8 cellular contexts compared by ENCODE assay signal in genomic region chr20:1466211-1467081, GRCh38. TPM values are rescaled to one million over a fixed set of nuclear protein-coding genes. Genes with fewer than 3 reads are reported as not detected.
DNase-seq lines count a peak whose midpoint lies in the region; ATAC-seq and TF ChIP-seq lines count a peak whose summit lies in the region.

TSS of gene NSFL1C (minus strand) at chr20:1466849. CDS start at chr20:1466824, 25 bp downstream.

- peak within 1 kb of the TSS; percentile 92 for H2BK120ac ChIP-seq in trophoblast cell (ENCODE audit: insufficient read depth, low read length, poor library complexity)

- H3K14ac ChIP-seq in trophoblast cell (ENCODE audit: low read length) = peak within 1 kb of the TSS; percentile 95

- peak within 1 kb of the TSS; percentile 96 for H2AK5ac ChIP-seq in trophoblast cell (ENCODE audit: low read length)

- H4K20me1 ChIP-seq in SU-DHL-6 (ENCODE audit: low read depth, low read length) = no peaks in the 10 kb centered on the region

- H3K18ac ChIP-seq in trophoblast cell (ENCODE audit: low read length) = peak within 1 kb of the TSS; percentile 97

- peak within 1 kb of the TSS; percentile 98 for H4K8ac ChIP-seq in trophoblast cell (ENCODE audit: low read depth, low read length)

- H3K4ac ChIP-seq in trophoblast cell (ENCODE audit: low read depth, low read length) = peak within 1 kb of the TSS; percentile 87

- peaks cover 41% of the 10 kb centered on the region for H3K79me2 ChIP-seq in SU-DHL-6 (ENCODE audit: insufficient read depth, low read length)
- H3K79me2 ChIP-seq in trophoblast cell (ENCODE audit: control insufficient read depth, insufficient read depth, low read length, poor library complexity) = peaks cover 4% of the 10 kb centered on the region

- DNase-seq in NCI-H128 (lab: John Stamatoyannopoulos, UW; ENCODE audit: unreplicated experiment) (peak; percentile 80), cardiac muscle cell (ENCODE audit: low read depth in 1 of 2, low spot score in 1 of 2) (peak; percentile 96 to 97), trophoblast cell (peak; percentile 94 to 98), transverse colon (peak; percentile 97)
- peak; percentile 96 for DNase-seq in activated naive CD8-positive, alpha-beta T cell treated with anti-CD3 and anti-CD28 coated beads, Interleukin-2, amount 50 U/mL, for 16 hours (ENCODE audit: low read depth, low spot score)

- peak within 1 kb of the TSS; percentile 77 for H2BK5ac ChIP-seq in trophoblast cell (ENCODE audit: low read depth, low read length, poor library complexity)

- intact Hi-C loops in transverse colon (cut with DNase I; ENCODE audit: low total_unique reads) = loop anchor here (10.0 kb wide), 1 partner anchor 152 kb away; no protein-coding TSS in a partner anchor

- peak within 1 kb of the TSS; percentile 89 for H3K9ac ChIP-seq in SU-DHL-6 (ENCODE audit: low read length)
- peak within 1 kb of the TSS; percentile 52 for H3K9ac ChIP-seq in trophoblast cell (ENCODE audit: low read length)

- H3K27ac ChIP-seq in SU-DHL-6 (ENCODE audit: low read depth, low read length) (peak within 1 kb of the TSS; percentile 48; the same call in 1 of the 2 replicates), cardiac muscle cell (peak within 1 kb of the TSS; percentile 90), trophoblast cell (ENCODE audit: low read depth, low read length) (peak within 1 kb of the TSS; percentile 47), transverse colon (peak within 1 kb of the TSS; percentile 89 to 95 (median 92))

- H3K27me3 ChIP-seq in SU-DHL-6 (ENCODE audit: low read length) (no peaks in the 10 kb centered on the region), cardiac muscle cell (no peaks in the 10 kb centered on the region), trophoblast cell (ENCODE audit: insufficient read depth, low read length) (no peaks in the 10 kb centered on the region), transverse colon (no peaks in the 10 kb centered on the region)

- H3K4me3 ChIP-seq in SU-DHL-6 (ENCODE audit: insufficient read depth, low read length, poor library complexity, severe bottlenecking) (peak within 1 kb of the TSS; percentile 95), cardiac muscle cell (peak within 1 kb of the TSS; percentile 79), trophoblast cell (ENCODE audit: low read depth, low read length) (peak within 1 kb of the TSS; percentile 90), transverse colon (peak within 1 kb of the TSS; percentile 69 to 98 (median 88))

- H3K4me1 ChIP-seq in cardiac muscle cell (ENCODE audit: low read depth) = peaks cover 3% of the 10 kb centered on the region
- peaks cover 0 to 4% of the 10 kb centered on the region in 2 experiments for H3K4me1 ChIP-seq in trophoblast cell (ENCODE audit: control insufficient read depth in 1 of 2, insufficient read depth in 2 of 2, low read length in 2 of 2)
- peaks cover 11 to 61% (median 32%) of the 10 kb centered on the region in 4 donors for H3K4me1 ChIP-seq in transverse colon

- H3K23ac ChIP-seq in trophoblast cell (ENCODE audit: low read length) = no peak within 1 kb of the TSS

- no peak for TF ChIP-seq EP300 in transverse colon (IDR thresholded peaks at IDR 0.05; ENCODE audit: low read depth)

- H4K12ac ChIP-seq in trophoblast cell (ENCODE audit: low read depth, low read length) = peak within 1 kb of the TSS; percentile 93

- no peaks in the 10 kb centered on the region for H3F3A ChIP-seq in SU-DHL-6 (ENCODE audit: insufficient read depth)

- WGBS in trophoblast cell (ENCODE audit: extremely low coverage, insufficient coverage, insufficient read length) = no CpG with 5 or more reads among the region's 104 CpGs
- WGBS in transverse colon (ENCODE audit: low coverage in 1 of 2), 2 donors = 0% methylated on average over 91 of the region's 104 CpGs; no CpG with 5 or more reads in 1 of the 2 donors

- peak within 1 kb of the TSS; percentile 98 for H2AFZ ChIP-seq in SU-DHL-6 (ENCODE audit: low read depth, low read length, severe bottlenecking)
- peak within 1 kb of the TSS; percentile 94 for H2AFZ ChIP-seq in trophoblast cell (ENCODE audit: insufficient read depth, low read length, poor library complexity)

- H3K9me2 ChIP-seq in SU-DHL-6 (replicated peaks; ENCODE audit: insufficient read depth, low read length) = no peaks in the 10 kb centered on the region

- H3K9me3 ChIP-seq in SU-DHL-6 (ENCODE audit: insufficient read depth, low read length) = no peaks in the 10 kb centered on the region
- H3K9me3 ChIP-seq in cardiac muscle cell (ENCODE audit: low read depth) = no peaks in the 10 kb centered on the region
- no peaks in the 10 kb centered on the region for H3K9me3 ChIP-seq in trophoblast cell (ENCODE audit: insufficient read depth, low read depth, low read length)
- no peaks in the 10 kb centered on the region for H3K9me3 ChIP-seq in transverse colon

- H3K36me3 ChIP-seq in SU-DHL-6 (ENCODE audit: low read length) (no peaks in the 10 kb centered on the region), cardiac muscle cell (no peaks in the 10 kb centered on the region), trophoblast cell (ENCODE audit: control insufficient read depth in 1 of 2, insufficient read depth in 2 of 2, low read length in 2 of 2) (peaks cover 5 to 9% of the 10 kb centered on the region in 2 experiments), transverse colon (no peaks in the 10 kb centered on the region)

- H3K79me1 ChIP-seq in trophoblast cell (ENCODE audit: low read length) = peaks cover 4% of the 10 kb centered on the region

- ATAC-seq in HG02678 (IDR thresholded peaks at IDR 0.05; ENCODE audit: unreplicated experiment) = peak; percentile 87

- peak within 1 kb of the TSS; percentile 94 for H4K91ac ChIP-seq in trophoblast cell (ENCODE audit: low read depth, low read length)

- TF ChIP-seq POLR2A in transverse colon (IDR thresholded peaks at IDR 0.05) = peak; percentile 56

- H2BK12ac ChIP-seq in trophoblast cell (ENCODE audit: low read length) = peak within 1 kb of the TSS; percentile 76

- TF ChIP-seq CTCF in GM12872 (IDR thresholded peaks at IDR 0.05; ENCODE audit: insufficient read depth, low read depth, low read length) = peak; percentile 91
- TF ChIP-seq CTCF in SU-DHL-6 (IDR thresholded peaks at IDR 0.05; ENCODE audit: insufficient read depth, low read length, poor library complexity, severe bottlenecking) = peak; percentile 91
- TF ChIP-seq CTCF in cardiac muscle cell (IDR thresholded peaks at IDR 0.05; ENCODE audit: low read depth, low read length) = peak; percentile 81
- TF ChIP-seq CTCF in transverse colon (IDR thresholded peaks at IDR 0.05) = peak; percentile 66 to 99 (median 97)

- in situ Hi-C loops in transverse colon (cut with MboI; ENCODE audit: low pct_ligation_motif_present in 1 of 4, low pct_unique_long_range_greater_than_20kb in 1 of 4, low sequenced_read_pairs in 3 of 4) = loop anchor here in 3 of 4 donors (25.0 kb wide), 2 partner anchors 329 to 354 kb away; partner anchors contain the start of gene PSMF1 (in 2 of the 3)

- H3K4me2 ChIP-seq in SU-DHL-6 (ENCODE audit: low read depth, low read length, poor library complexity, severe bottlenecking) = peak within 1 kb of the TSS; percentile 84
- peak within 1 kb of the TSS; percentile 83 for H3K4me2 ChIP-seq in trophoblast cell (ENCODE audit: low read length)

RNA-seq across cellular contexts. Expression of gene NSFL1C, which starts in this region (rescaled TPM):
- 46.2 and 51.6 TPM in 2 replicates for total RNA-seq in cardiac muscle cell
- polyA plus RNA-seq in cardiac muscle cell = 85.8 and 102 TPM in 2 replicates
- polyA plus RNA-seq in trophoblast cell (2013) = 60.7 and 62.9 TPM in 2 replicates
- total RNA-seq in transverse colon = 10 to 100 TPM; 14.7 to 51.2 (median 48.8) TPM

Comparison
In these comparisons a context has a peak if more than half of its experiments do, and no peak if none do; other contexts are left out.
1. Peak in every context shown above with its lines: DNase-seq, ATAC-seq, H3K4me3 ChIP-seq and H3K27ac ChIP-seq.